31 cellular contexts compared by ENCODE assay signal in genomic region chr6:126204598-126204997, GRCh38.
"Had no signal": no experiment of that assay in that cellular context is flagged by ENCODE, and none has a peak within 500 bp of the region (broad histone marks: within the 10 kb centered on the region; RNA-seq: fewer than 3 reads in every experiment).

No MANE protein-coding gene starts in this region.

- H3K4me3 Mint-ChIP-seq: activated B cell treated with CpG ODN at 0.5 μM for 24 hours; activated CD8-positive, alpha-beta T cell treated with anti-CD3 and anti-CD28 coated beads for 36 hours; activated naive CD4-positive, alpha-beta T cell treated with anti-CD3 and anti-CD28 coated beads for 36 hours; activated naive CD4-positive, alpha-beta T cell treated with anti-CD3 and anti-CD28 coated beads, Interleukin-2, amount 50 U/mL, for 24 hours; activated naive CD8-positive, alpha-beta T cell treated with anti-CD3 and anti-CD28 coated beads for 36 hours; activated naive CD8-positive, alpha-beta T cell treated with anti-CD3 and anti-CD28 coated beads, Interleukin-2, amount 50 U/mL, for 24 hours; activated T-cell treated with anti-CD3 and anti-CD28 coated beads, Interleukin-2, amount 50 U/mL, for 4 hours; activated T-helper 17 cell treated with anti-CD3 and anti-CD28 coated beads, Interleukin-2, amount 50 U/mL, for 72 hours; central memory CD8-positive, alpha-beta T cell; dendritic cell treated with granulocyte-macrophage colony-stimulating factor and Interleukin-4, amounts not matched to agents 40 ng/mL and 50 ng/mL, for 4 days; endodermal cell; T-helper 17 cell; T-helper 2 cell treated with Interferon-gamma antibody and Interleukin-4, amounts not matched to agents 5 μg/mL and 100 μg/mL, for 36 hours had no signal

- H3K4me1 ChIP-seq: adrenal gland, body of pancreas had no signal

- H3K9me3 ChIP-seq: adrenal gland, body of pancreas had no signal

- H3K4me3 ChIP-seq: adrenal gland, body of pancreas, coronary artery, dorsolateral prefrontal cortex had no signal

- H3K36me3 ChIP-seq: adrenal gland, WERI-Rb-1 had no signal

- ATAC-seq: activated CD4-positive, CD25-positive, alpha-beta regulatory T cell treated with anti-CD3 and anti-CD28 coated beads, Interleukin-2, amount 50 U/mL, for 24 hours; activated CD8-positive, alpha-beta T cell treated with anti-CD3 and anti-CD28 coated beads for 36 hours; activated naive CD8-positive, alpha-beta T cell treated with anti-CD3 and anti-CD28 coated beads, Interleukin-2, amount 50 U/mL, for 24 hours; activated T-cell treated with anti-CD3 and anti-CD28 coated beads, Interleukin-2, amount 50 U/mL, for 4 hours; activated T-helper 17 cell treated with anti-CD3 and anti-CD28 coated beads, Interleukin-2, amount 50 U/mL, for 72 hours; body of pancreas; T-helper 17 cell had no signal

- DNase-seq: activated B cell treated with CpG ODN at 0.5 μM for 24 hours; activated CD4-positive, alpha-beta T cell treated with anti-CD3 and anti-CD28 coated beads for 48 hours; activated CD4-positive, alpha-beta T cell treated with anti-CD3 and anti-CD28 coated beads, Interleukin-2, amount 50 U/mL, for 1 hour; activated CD4-positive, alpha-beta T cell treated with anti-CD3 and anti-CD28 coated beads, Interleukin-2, amount 50 U/mL, for 48 hours; activated CD8-positive, alpha-beta memory T cell treated with anti-CD3 and anti-CD28 coated beads for 24 hours; activated CD8-positive, alpha-beta T cell treated with anti-CD3 and anti-CD28 coated beads for 36 hours; activated effector memory CD4-positive, alpha-beta T cell treated with anti-CD3 and anti-CD28 coated beads, Interleukin-2, amount 50 U/mL, for 16 hours; activated naive CD4-positive, alpha-beta T cell treated with anti-CD3 and anti-CD28 coated beads for 36 hours; activated naive CD8-positive, alpha-beta T cell treated with anti-CD3 and anti-CD28 coated beads for 36 hours; activated naive CD8-positive, alpha-beta T cell treated with anti-CD3 and anti-CD28 coated beads, Interleukin-2, amount 50 U/mL, for 24 hours; activated T-cell treated with anti-CD3 and anti-CD28 coated beads, Interleukin-2, amount 50 U/mL, for 4 hours; adrenal gland; amygdala; aorta; body of pancreas; dorsolateral prefrontal cortex; effector memory CD4-positive, alpha-beta T cell; endodermal cell; foreskin fibroblast; head of caudate nucleus; hippocampal formation; T-helper 17 cell; T1000; WERI-Rb-1 had no signal

- H3K27ac ChIP-seq: adrenal gland, body of pancreas, coronary artery, dorsolateral prefrontal cortex, WERI-Rb-1 had no signal

- H3K9me3 Mint-ChIP-seq: activated B cell treated with CpG ODN at 0.5 μM for 24 hours; activated CD8-positive, alpha-beta T cell treated with anti-CD3 and anti-CD28 coated beads for 36 hours; activated naive CD4-positive, alpha-beta T cell treated with anti-CD3 and anti-CD28 coated beads for 36 hours; activated naive CD4-positive, alpha-beta T cell treated with anti-CD3 and anti-CD28 coated beads, Interleukin-2, amount 50 U/mL, for 24 hours; activated naive CD8-positive, alpha-beta T cell treated with anti-CD3 and anti-CD28 coated beads for 36 hours; activated naive CD8-positive, alpha-beta T cell treated with anti-CD3 and anti-CD28 coated beads, Interleukin-2, amount 50 U/mL, for 24 hours; activated T-cell treated with anti-CD3 and anti-CD28 coated beads, Interleukin-2, amount 50 U/mL, for 4 hours; activated T-helper 17 cell treated with anti-CD3 and anti-CD28 coated beads, Interleukin-2, amount 50 U/mL, for 72 hours; central memory CD8-positive, alpha-beta T cell; dendritic cell treated with granulocyte-macrophage colony-stimulating factor and Interleukin-4, amounts not matched to agents 40 ng/mL and 50 ng/mL, for 4 days; endodermal cell; T-helper 2 cell treated with Interferon-gamma antibody and Interleukin-4, amounts not matched to agents 5 μg/mL and 100 μg/mL, for 36 hours had no signal

- H3K4me1 Mint-ChIP-seq: activated B cell treated with CpG ODN at 0.5 μM for 24 hours; activated naive CD4-positive, alpha-beta T cell treated with anti-CD3 and anti-CD28 coated beads, Interleukin-2, amount 50 U/mL, for 24 hours; activated naive CD8-positive, alpha-beta T cell treated with anti-CD3 and anti-CD28 coated beads for 36 hours; activated naive CD8-positive, alpha-beta T cell treated with anti-CD3 and anti-CD28 coated beads, Interleukin-2, amount 50 U/mL, for 24 hours; activated T-helper 17 cell treated with anti-CD3 and anti-CD28 coated beads, Interleukin-2, amount 50 U/mL, for 72 hours; central memory CD8-positive, alpha-beta T cell; endodermal cell; T-helper 17 cell had no signal

- H3K27ac Mint-ChIP-seq: activated B cell treated with CpG ODN at 0.5 μM for 24 hours; activated CD8-positive, alpha-beta T cell treated with anti-CD3 and anti-CD28 coated beads for 36 hours; activated naive CD4-positive, alpha-beta T cell treated with anti-CD3 and anti-CD28 coated beads for 36 hours; activated naive CD4-positive, alpha-beta T cell treated with anti-CD3 and anti-CD28 coated beads, Interleukin-2, amount 50 U/mL, for 24 hours; activated naive CD8-positive, alpha-beta T cell treated with anti-CD3 and anti-CD28 coated beads for 36 hours; activated naive CD8-positive, alpha-beta T cell treated with anti-CD3 and anti-CD28 coated beads, Interleukin-2, amount 50 U/mL, for 24 hours; activated T-helper 17 cell treated with anti-CD3 and anti-CD28 coated beads, Interleukin-2, amount 50 U/mL, for 72 hours; dendritic cell treated with granulocyte-macrophage colony-stimulating factor and Interleukin-4, amounts not matched to agents 40 ng/mL and 50 ng/mL, for 4 days; endodermal cell; T-helper 17 cell; T-helper 2 cell treated with Interferon-gamma antibody and Interleukin-4, amounts not matched to agents 5 μg/mL and 100 μg/mL, for 36 hours had no signal

- H3K27me3 Mint-ChIP-seq: activated B cell treated with CpG ODN at 0.5 μM for 24 hours; activated CD8-positive, alpha-beta T cell treated with anti-CD3 and anti-CD28 coated beads for 36 hours; activated naive CD4-positive, alpha-beta T cell treated with anti-CD3 and anti-CD28 coated beads, Interleukin-2, amount 50 U/mL, for 24 hours; activated naive CD8-positive, alpha-beta T cell treated with anti-CD3 and anti-CD28 coated beads for 36 hours; activated naive CD8-positive, alpha-beta T cell treated with anti-CD3 and anti-CD28 coated beads, Interleukin-2, amount 50 U/mL, for 24 hours; activated T-helper 17 cell treated with anti-CD3 and anti-CD28 coated beads, Interleukin-2, amount 50 U/mL, for 72 hours; central memory CD8-positive, alpha-beta T cell; dendritic cell treated with granulocyte-macrophage colony-stimulating factor and Interleukin-4, amounts not matched to agents 40 ng/mL and 50 ng/mL, for 4 days; T-helper 17 cell had no signal
